17 cellular contexts compared by ENCODE assay signal in genomic region chr4:57095956-57096355, GRCh38. TPM values are rescaled to one million over a fixed set of nuclear protein-coding genes. Genes with fewer than 3 reads are reported as not detected.
"Had no signal": no experiment of that assay in that cellular context is flagged by ENCODE, and none has a peak within 500 bp of the region (broad histone marks: within the 10 kb centered on the region; RNA-seq: fewer than 3 reads in every experiment).

No MANE protein-coding gene starts in this region.

- H3K4me1 ChIP-seq: colonic mucosa had no signal

- DNase-seq: activated B cell treated with CpG ODN at 0.5 μM for 24 hours; activated CD4-positive, alpha-beta T cell treated with anti-CD3 and anti-CD28 coated beads, Interleukin-2, amount 10 ng/mL, durations not matched to agents 7 days and 5 days; activated naive CD8-positive, alpha-beta T cell treated with anti-CD3 and anti-CD28 coated beads, Interleukin-2, amount 10 ng/mL, durations not matched to agents 7 days and 5 days; colonic mucosa; foreskin fibroblast; glutamatergic neuron; immature natural killer cell; lower lobe of right lung; ovary; SIG-M5; stimulated activated CD4-positive, alpha-beta T cell treated with anti-CD3 and anti-CD28 coated beads, Interleukin-4, amount 100 ng/mL, for 24 hours; stimulated activated naive CD4-positive, alpha-beta T cell; substantia nigra; T-helper 17 cell; trophoblast cell had no signal

- H3K4me3 ChIP-seq: colonic mucosa, esophagus muscularis mucosa, lower lobe of right lung, ovary had no signal

- ATAC-seq: lower lobe of right lung, T-helper 17 cell had no signal

- H3K9me3 ChIP-seq: colonic mucosa, esophagus muscularis mucosa, lower lobe of right lung, ovary had no signal

- H3K27me3 ChIP-seq: colonic mucosa, esophagus muscularis mucosa, ovary had no signal

- FAIRE-seq: bronchial epithelial cell had no signal

- H3K36me3 ChIP-seq: colonic mucosa, lower lobe of right lung, ovary had no signal

- H3K27ac ChIP-seq: colonic mucosa, lower lobe of right lung, ovary had no signal

RNA-seq across cellular contexts. Expression of gene IGFBP7, which starts 14.2 kb away (rescaled TPM):
- total RNA-seq: activated B cell treated with CpG ODN at 0.5 μM for 24 hours had no signal
